Comparison of ENCODE assay signal across 22 cellular contexts in the genomic region with DNA sequence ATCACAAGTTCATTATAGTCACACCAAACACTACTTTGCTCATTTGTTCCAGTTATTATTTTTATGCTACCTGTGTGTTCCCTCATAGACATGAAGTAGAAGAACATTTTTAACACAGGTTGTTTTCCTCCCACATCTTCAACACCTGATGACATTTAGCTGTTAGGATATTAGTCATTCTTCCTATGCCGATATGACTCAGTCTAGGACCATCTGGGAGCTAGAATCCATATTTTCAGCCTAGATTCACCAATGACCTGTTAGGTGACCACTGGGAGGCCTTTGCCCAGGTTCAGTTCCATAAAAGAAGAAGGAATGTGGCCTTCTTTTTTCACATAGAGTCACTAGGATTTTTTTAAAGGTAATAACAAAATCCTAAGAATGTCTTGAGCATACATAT.
DNase-seq lines count a peak whose midpoint lies in the region; ATAC-seq and TF ChIP-seq lines count a peak whose summit lies in the region.
"Had no signal": no experiment of that assay in that cellular context is flagged by ENCODE, and none has a peak within 500 bp of the region (broad histone marks: within the 10 kb centered on the region; RNA-seq: fewer than 3 reads in every experiment).

No MANE protein-coding gene starts in this region.

- H4K20me1 ChIP-seq in HCT116 (ENCODE audit: insufficient read depth), result no peaks in the 10 kb centered on the region; the same call in 1 of the 2 replicates
- H4K20me1 ChIP-seq: BLaER1 treated with 17β-estradiol and CSF1 and Interleukin-3, amounts not matched to agents 10 nM and 100 nM had no signal

- TF ChIP-seq POLR2A in HCT116 (IDR thresholded peaks at IDR 0.05; ENCODE audit: borderline replicate concordance, extremely low read depth, insufficient read depth, insufficient read length) (no peak), tibial nerve (IDR thresholded peaks at IDR 0.05) (no peak)

- BruUV-seq in HCT116 (replicated peaks; lab: Mats Ljungman, UMichigan), result no TSS peak

- WGBS in tibial nerve, 2 donors, result 93 to 97% methylated on average over 1 of the region's 1 CpG
- 85% methylated on average over 1 of the region's 1 CpG; no CpG with 5 or more reads in 1 of the 2 experiments for WGBS in endodermal cell (ENCODE audit: insufficient coverage in 1 of 2, insufficient read length in 1 of 2), 2 experiments

- peaks cover 2% of the 10 kb centered on the region for H3K4me1 Mint-ChIP-seq in endodermal cell
- H3K4me1 Mint-ChIP-seq: GM23338 had no signal

- no peak overlapping the region for H3K4me3 ChIP-seq in HCT116 (replicated peaks in 1 of 2; ENCODE audit: low read depth in 1 of 2, low read length in 2 of 2)
- H3K4me3 ChIP-seq in epithelial cell of esophagus (ENCODE audit: low read length), result no peak overlapping the region
- no peak overlapping the region for H3K4me3 ChIP-seq in tibial nerve
- H3K4me3 ChIP-seq in endodermal cell (ENCODE audit: low read length), result no peak overlapping the region
- H3K4me3 ChIP-seq: BLaER1 treated with 17β-estradiol and CSF1 and Interleukin-3, amounts not matched to agents 10 nM and 100 nM; GM23338 had no signal

- H3K36me3 ChIP-seq in HCT116 (ENCODE audit: control insufficient read depth in 1 of 2, insufficient read depth in 2 of 2, low read length in 2 of 2), result no peaks in the 10 kb centered on the region
- no peaks in the 10 kb centered on the region for H3K36me3 ChIP-seq in tibial nerve
- no peaks in the 10 kb centered on the region for H3K36me3 ChIP-seq in endodermal cell (ENCODE audit: control insufficient read depth, insufficient read depth, low read length)
- H3K36me3 ChIP-seq: BLaER1 treated with 17β-estradiol and CSF1 and Interleukin-3, amounts not matched to agents 10 nM and 100 nM had no signal

- no peaks in the 10 kb centered on the region for H3K27me3 Mint-ChIP-seq in endodermal cell (ENCODE audit: insufficient read depth)

- no peaks in the 10 kb centered on the region for H3K9me3 Mint-ChIP-seq in endodermal cell
- H3K9me3 Mint-ChIP-seq: CD8-positive, alpha-beta T cell; GM23338 had no signal

- no peaks in the 10 kb centered on the region for H3K79me2 ChIP-seq in HCT116 (ENCODE audit: insufficient read depth, low read length)

- H3K4me2 ChIP-seq in HCT116 (ENCODE audit: low read length), result peak overlapping the region; percentile 11; the same call in 1 of the 2 replicates
- H3K4me2 ChIP-seq: BLaER1 treated with 17β-estradiol and CSF1 and Interleukin-3, amounts not matched to agents 10 nM and 100 nM; GM23338 had no signal

- H3K4me1 ChIP-seq in HCT116 (ENCODE audit: control insufficient read depth in 1 of 2, insufficient read depth in 2 of 2, low read length in 2 of 2) (peaks cover 0 to 7% of the 10 kb centered on the region in 2 experiments; a peak in 2 of 4 replicates), tibial nerve (no peaks in the 10 kb centered on the region), endodermal cell (ENCODE audit: control insufficient read depth, insufficient read depth, low read length) (no peaks in the 10 kb centered on the region)
- H3K4me1 ChIP-seq: BLaER1 treated with 17β-estradiol and CSF1 and Interleukin-3, amounts not matched to agents 10 nM and 100 nM had no signal

- no peak overlapping the region for H2AFZ ChIP-seq in HCT116 (ENCODE audit: low read depth, low read length, poor library complexity, severe bottlenecking)

- DNase-seq in DMS53 treated with DMSO at 0.1 percent for 48 hours (lab: John Stamatoyannopoulos, UW; ENCODE audit: unreplicated experiment), result peak; percentile 90
- DNase-seq in HCT116 (ENCODE audit: low read depth, low spot score), result no peak
- DNase-seq in RWPE1 (ENCODE audit: low spot score), result peak; percentile 5
- DNase-seq in epithelial cell of esophagus (ENCODE audit: low read depth), result peak; percentile 56
- no peak for DNase-seq in tibial nerve (ENCODE audit: low spot score in 2 of 2)
- no peak for DNase-seq in NCI-H1436 (lab: John Stamatoyannopoulos, UW)
- DNase-seq in endodermal cell, result no peak
- no peak for DNase-seq in activated CD4-positive, alpha-beta T cell treated with anti-CD3 and anti-CD28 coated beads, Interleukin-2, amount 50 U/mL, for 48 hours
- DNase-seq: Calu3; CD8-positive, alpha-beta T cell; GDM1; HCEC 1CT; NCI-H1105; NCI-H1694; NCI-H226; NCI-H526 treated with DMSO at 0.1 percent for 48 hours; NK-92 treated with Interleukin-12 subunit alpha and Interleukin-12 subunit beta, amount 100 ng/mL, for 24 hours; SHP77 treated with DMSO at 0.1 percent for 48 hours; T-helper 1 cell had no signal

- CTCF ChIA-PET in HCT116 (lab: Charles Lee), result no interaction called here
- CTCF ChIA-PET in RWPE1 (lab: Yijun Ruan, JAX), result interaction anchor here (0.6 kb wide), 1 partner anchor 31 kb away, joined by 4 read pairs; no protein-coding TSS in a partner anchor

- intact Hi-C loops in HCT116 (cut with micrococcal nuclease), result no loop called here

- TF ChIP-seq EP300 in tibial nerve (IDR thresholded peaks at IDR 0.05), result no peak

- RAD21 ChIA-PET in HCT116 (lab: Charles Lee; ENCODE audit: low non-redundant PET in 1 of 2, low total read pairs in 2 of 2, uncharacterized antibody in 2 of 2, unreplicated experiment in 2 of 2), result no interaction called here

- H3K4me3 Mint-ChIP-seq in endodermal cell, result no peak overlapping the region
- H3K4me3 Mint-ChIP-seq: CD8-positive, alpha-beta T cell; GM23338 had no signal

- ATAC-seq in HCT116, result no peak
- ATAC-seq: CD8-positive, alpha-beta T cell; GM23338; SK-N-SH treated with all-trans-retinoic acid at 6 μM for 48 hours had no signal

- TF ChIP-seq CTCF in HCT116 (IDR thresholded peaks at IDR 0.05 in 2 of 3, conservative IDR thresholded peaks at IDR 0.05 in 1 of 3; ENCODE audit: borderline replicate concordance in 1 of 3, insufficient read depth in 1 of 3, low read depth in 2 of 3, low read length in 2 of 3), result no peak
- TF ChIP-seq CTCF in RWPE1 (conservative IDR thresholded peaks at IDR 0.05; ENCODE audit: low read depth), result no peak
- no peak for TF ChIP-seq CTCF in epithelial cell of esophagus (IDR thresholded peaks at IDR 0.05; ENCODE audit: insufficient read depth, low read depth, low read length, missing control alignments)
- no peak for TF ChIP-seq CTCF in tibial nerve (IDR thresholded peaks at IDR 0.05)
- TF ChIP-seq CTCF in endodermal cell (conservative IDR thresholded peaks at IDR 0.05), result no peak

- H3K27ac Mint-ChIP-seq in endodermal cell, result no peak overlapping the region
- H3K27ac Mint-ChIP-seq: CD8-positive, alpha-beta T cell; GM23338 had no signal

- H3K9me3 ChIP-seq in HCT116 (ENCODE audit: control insufficient read depth in 1 of 2, insufficient read depth in 1 of 2, low read depth in 1 of 2, low read length in 2 of 2), result no peaks in the 10 kb centered on the region
- H3K9me3 ChIP-seq in tibial nerve, result no peaks in the 10 kb centered on the region
- no peaks in the 10 kb centered on the region for H3K9me3 ChIP-seq in endodermal cell (ENCODE audit: control insufficient read depth, low read length)
- H3K9me3 ChIP-seq: BLaER1 treated with 17β-estradiol and CSF1 and Interleukin-3, amounts not matched to agents 10 nM and 100 nM had no signal

- H3K9ac ChIP-seq in HCT116 (ENCODE audit: low read length) (no peak overlapping the region), endodermal cell (ENCODE audit: extremely low read depth, low read length, poor library complexity, severe bottlenecking) (no peak overlapping the region)
- H3K9ac ChIP-seq: BLaER1 treated with 17β-estradiol and CSF1 and Interleukin-3, amounts not matched to agents 10 nM and 100 nM had no signal

- H3K27me3 ChIP-seq in HCT116 (ENCODE audit: insufficient read depth, low read length) (peaks cover 5% of the 10 kb centered on the region; the same call in 1 of the 2 replicates), tibial nerve (no peaks in the 10 kb centered on the region), endodermal cell (ENCODE audit: control insufficient read depth, insufficient read depth, low read length, poor library complexity, severe bottlenecking) (no peaks in the 10 kb centered on the region)
- H3K27me3 ChIP-seq: BLaER1 treated with 17β-estradiol and CSF1 and Interleukin-3, amounts not matched to agents 10 nM and 100 nM had no signal

- POLR2A ChIA-PET in HCT116 (lab: Charles Lee) (no interaction called here), RWPE1 (lab: Yijun Ruan, JAX; ENCODE audit: low non-redundant PET) (no interaction called here)

- no peak for TF ChIP-seq RAD21 in HCT116 (IDR thresholded peaks at IDR 0.05; ENCODE audit: low read depth)

- no peaks in the 10 kb centered on the region for H3K36me3 Mint-ChIP-seq in endodermal cell (ENCODE audit: low read depth)
- H3K36me3 Mint-ChIP-seq: CD8-positive, alpha-beta T cell had no signal

- no peaks in the 10 kb centered on the region for H3K9me2 ChIP-seq in HCT116 (ENCODE audit: insufficient read depth)

- H3K27ac ChIP-seq in HCT116 (ENCODE audit: low read depth, low read length) (no peak overlapping the region), RWPE1 (no peak overlapping the region), tibial nerve (no peak overlapping the region), endodermal cell (ENCODE audit: low read depth, low read length) (no peak overlapping the region)
- H3K27ac ChIP-seq: BLaER1 treated with 17β-estradiol and CSF1 and Interleukin-3, amounts not matched to agents 10 nM and 100 nM had no signal

TF ChIP-seq in HCT116, 20 proteins besides CTCF, POLR2A, EP300 and RAD21:
- TF ChIP-seq FOSL1 (IDR thresholded peaks at IDR 0.05; ENCODE audit: low read depth) (peak; percentile 30; the same call in 1 of the 2 replicates), ZNF274 (IDR thresholded peaks at IDR 0.05; ENCODE audit: low read depth, low read length) (no peak), POLR2AphosphoS5 (IDR thresholded peaks at IDR 0.05; ENCODE audit: low read depth, low read length) (no peak), JUND (IDR thresholded peaks at IDR 0.05) (peak; percentile 35)
- TF ChIP-seq, protein P1, sequence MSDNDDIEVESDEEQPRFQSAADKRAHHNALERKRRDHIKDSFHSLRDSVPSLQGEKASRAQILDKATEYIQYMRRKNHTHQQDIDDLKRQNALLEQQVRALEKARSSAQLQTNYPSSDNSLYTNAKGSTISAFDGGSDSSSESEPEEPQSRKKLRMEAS (IDR thresholded peaks at IDR 0.05), result no peak

Comparison
In these comparisons a context has a peak if more than half of its experiments do, and no peak if none do; other contexts are left out.
1. DNase-seq: peak in DMS53 treated with DMSO at 0.1 percent for 48 hours (single experiment), RWPE1 (single experiment) and epithelial cell of esophagus (single experiment); none in HCT116 (single experiment), tibial nerve (0 of 2), NCI-H1436 (single experiment), endodermal cell (single experiment) and activated CD4-positive, alpha-beta T cell treated with anti-CD3 and anti-CD28 coated beads, Interleukin-2, amount 50 U/mL, for 48 hours (0 of 2).